9 cellular contexts compared by ENCODE assay signal in the genomic region with DNA sequence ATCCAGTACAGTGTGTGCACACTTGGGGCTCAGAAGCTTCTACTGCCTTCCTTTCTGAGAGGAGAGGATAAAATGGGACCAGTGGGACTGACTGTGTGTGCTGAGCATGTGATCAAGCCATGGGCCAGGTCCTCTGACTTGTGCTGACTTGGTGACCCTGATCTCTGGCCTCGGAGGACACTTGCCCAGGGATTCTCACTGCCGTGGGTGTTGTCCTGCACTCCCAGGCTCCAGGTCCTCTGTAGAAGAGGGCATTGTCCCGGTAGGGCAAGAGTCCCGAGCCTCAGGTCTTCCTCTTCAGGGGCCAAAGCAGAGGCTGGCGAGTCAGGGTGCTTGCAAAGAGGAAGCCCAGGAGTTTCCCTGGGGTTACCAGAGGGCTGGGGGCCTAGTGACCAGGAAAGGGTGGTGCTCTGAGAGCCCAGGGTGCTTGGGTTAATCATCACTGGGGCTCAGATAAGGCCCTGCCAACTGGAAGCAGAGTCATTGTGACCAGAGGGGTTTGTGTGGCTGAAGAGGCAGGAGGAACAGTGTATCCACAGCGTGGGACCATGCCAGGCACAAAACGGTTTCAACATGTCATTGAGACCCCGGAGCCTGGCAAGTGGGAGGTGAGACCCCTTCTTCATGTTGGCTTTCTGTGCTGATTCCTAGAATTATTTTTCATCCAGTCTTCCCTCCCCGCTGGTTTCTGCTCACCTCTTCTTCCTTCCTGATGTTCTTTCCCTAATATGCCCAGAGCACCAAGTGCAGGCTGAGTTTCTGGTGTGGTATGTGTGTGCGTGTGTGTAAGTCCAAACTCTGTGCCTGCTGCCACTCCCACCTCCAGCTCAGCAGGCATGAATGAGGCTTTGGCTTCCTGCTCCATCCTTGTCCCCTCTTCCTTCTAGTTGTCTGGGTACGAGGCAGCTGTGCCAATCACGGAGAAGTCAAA. TPM values are rescaled to one million over a fixed set of nuclear protein-coding genes. Genes with fewer than 3 reads are reported as not detected.
DNase-seq lines count a peak whose midpoint lies in the region; ATAC-seq and TF ChIP-seq lines count a peak whose summit lies in the region.
"Had no signal": no experiment of that assay in that cellular context is flagged by ENCODE, and none has a peak within 500 bp of the region (broad histone marks: within the 10 kb centered on the region; RNA-seq: fewer than 3 reads in every experiment).

Gene GCKR (plus strand): TSS at position 483 of the 931 bp plus-strand sequence. CDS start 66 bp downstream, at position 549.

- no peaks in the 10 kb centered on the region for H3K79me2 ChIP-seq in neural cell (replicated peaks; ENCODE audit: insufficient read depth, low read length)

- peak; percentile 72 for DNase-seq in Calu3
- peak; percentile 73 for DNase-seq in NCI-H226
- DNase-seq in endodermal cell = no peak
- DNase-seq in HPDE6-E6E7 (ENCODE audit: extremely low spot score) = no peak
- DNase-seq in colonic mucosa = no peak

- H3K9ac ChIP-seq in endodermal cell (ENCODE audit: extremely low read depth, low read length, poor library complexity, severe bottlenecking) (no peak within 1 kb of the TSS), neural cell (ENCODE audit: low read length) (peak within 1 kb of the TSS; percentile 75), colonic mucosa (ENCODE audit: low read depth in 2 of 2, low read length in 2 of 2) (no peak within 1 kb of the TSS)

- CTCF ChIA-PET in Calu3 (lab: Charles Lee) = interaction anchor here (0.5 to 0.6 kb wide), 2 partner anchors 26 to 336 kb away, joined by 5 to 6 read pairs; no protein-coding TSS in a partner anchor

- H4K20me1 ChIP-seq in neural cell (ENCODE audit: insufficient read depth) = no peaks in the 10 kb centered on the region

- H3K36me3 ChIP-seq in endodermal cell (ENCODE audit: control insufficient read depth, insufficient read depth, low read length) = no peaks in the 10 kb centered on the region
- H3K36me3 ChIP-seq in neural cell (ENCODE audit: insufficient read depth, low read length) = no peaks in the 10 kb centered on the region
- H3K36me3 ChIP-seq in colonic mucosa = no peaks in the 10 kb centered on the region

- H3K4me3 ChIP-seq in endodermal cell (ENCODE audit: low read length) (peak within 1 kb of the TSS; percentile 83), neural cell (ENCODE audit: low read length) (peak within 1 kb of the TSS; percentile 80), colonic mucosa (no peak within 1 kb of the TSS)

- no peak for TF ChIP-seq CTCF in Calu3 (IDR thresholded peaks at IDR 0.05; ENCODE audit: unreplicated experiment)
- TF ChIP-seq CTCF in endodermal cell (conservative IDR thresholded peaks at IDR 0.05) = no peak
- TF ChIP-seq CTCF in neural cell (IDR thresholded peaks at IDR 0.05; ENCODE audit: poor library complexity, severe bottlenecking) = no peak
- no peak for TF ChIP-seq CTCF in colonic mucosa (IDR thresholded peaks at IDR 0.05)

- no TSS peak for BruUV-seq in Calu3 (replicated peaks; lab: Mats Ljungman, UMichigan)

- H3K4me1 Mint-ChIP-seq in Calu3 (ENCODE audit: low read depth, unreplicated experiment) (peaks cover 45% of the 10 kb centered on the region), endodermal cell (peaks cover 29% of the 10 kb centered on the region)

- H3K27ac Mint-ChIP-seq in Calu3 (ENCODE audit: unreplicated experiment) (peak within 1 kb of the TSS; percentile 79), endodermal cell (no peak within 1 kb of the TSS)

- no peaks in the 10 kb centered on the region for H3K9me3 Mint-ChIP-seq in Calu3 (ENCODE audit: low read depth, unreplicated experiment)
- H3K9me3 Mint-ChIP-seq in endodermal cell = no peaks in the 10 kb centered on the region

- WGBS in endodermal cell (ENCODE audit: insufficient coverage in 1 of 2, insufficient read length in 1 of 2), 2 experiments = 88 to 89% methylated on average over 7 to 12 of the region's 12 CpGs

- H3K36me3 Mint-ChIP-seq in Calu3 (ENCODE audit: insufficient read depth, unreplicated experiment) (peaks cover 25% of the 10 kb centered on the region), endodermal cell (ENCODE audit: low read depth) (peaks cover 6% of the 10 kb centered on the region)

- TF ChIP-seq RAD21 in neural cell (conservative IDR thresholded peaks at IDR 0.05) = no peak

- H3K4me1 ChIP-seq in endodermal cell (ENCODE audit: control insufficient read depth, insufficient read depth, low read length) (peaks cover 6% of the 10 kb centered on the region), colonic mucosa (no peaks in the 10 kb centered on the region)

- no peaks in the 10 kb centered on the region for H3K9me2 ChIP-seq in neural cell (ENCODE audit: insufficient read depth, low read length)

- H2AFZ ChIP-seq in neural cell (ENCODE audit: low read depth, low read length) = no peak within 1 kb of the TSS

- H3K4me3 Mint-ChIP-seq in Calu3 (ENCODE audit: low read depth, unreplicated experiment) (peak within 1 kb of the TSS; percentile 85), endodermal cell (peak within 1 kb of the TSS; percentile 72)

- no peak for TF ChIP-seq EP300 in neural cell (conservative IDR thresholded peaks at IDR 0.05; ENCODE audit: poor library complexity, severe bottlenecking)

- H3K27me3 Mint-ChIP-seq in Calu3 (ENCODE audit: unreplicated experiment) = no peaks in the 10 kb centered on the region
- H3K27me3 Mint-ChIP-seq in endodermal cell (ENCODE audit: insufficient read depth) = peaks cover 52% of the 10 kb centered on the region

- no peaks in the 10 kb centered on the region for H3F3A ChIP-seq in neural cell (ENCODE audit: insufficient read depth, low read length, poor library complexity, severe bottlenecking)

- intact Hi-C loops in Calu3 (cut with micrococcal nuclease; ENCODE audit: unreplicated experiment) = loop anchor here (10.0 kb wide), 1 partner anchor 128 kb away; the partner anchor contains the start of genes CCDC121 and GPN1
- intact Hi-C loops in colonic mucosa (cut with DNase I) = no loop called here

- H3K9me3 ChIP-seq in endodermal cell (ENCODE audit: control insufficient read depth, low read length) = no peaks in the 10 kb centered on the region
- H3K9me3 ChIP-seq in neural cell (ENCODE audit: low read length) = no peaks in the 10 kb centered on the region
- H3K9me3 ChIP-seq in colonic mucosa = no peaks in the 10 kb centered on the region

- no peak within 1 kb of the TSS for H3K27ac ChIP-seq in endodermal cell (ENCODE audit: low read depth, low read length)
- no peak within 1 kb of the TSS for H3K27ac ChIP-seq in neural cell (ENCODE audit: low read length)
- H3K27ac ChIP-seq in colonic mucosa = no peak within 1 kb of the TSS

- ATAC-seq in HG03280 (IDR thresholded peaks at IDR 0.05; ENCODE audit: unreplicated experiment) (no peak), GM21825 (IDR thresholded peaks at IDR 0.05; ENCODE audit: unreplicated experiment) (no peak)

- peak within 1 kb of the TSS; percentile 67 for H3K4me2 ChIP-seq in neural cell (ENCODE audit: low read length)

- H3K27me3 ChIP-seq in endodermal cell (ENCODE audit: control insufficient read depth, insufficient read depth, low read length, poor library complexity, severe bottlenecking) (peaks cover 78% of the 10 kb centered on the region), neural cell (ENCODE audit: insufficient read depth, low read depth, low read length) (peaks cover 7% of the 10 kb centered on the region), colonic mucosa (peaks cover 8% of the 10 kb centered on the region)

TF ChIP-seq in neural cell, 6 proteins besides CTCF, POLR2A, EP300 and RAD21:
- no peak for TF ChIP-seq EZH2 (IDR thresholded peaks at IDR 0.05; ENCODE audit: borderline replicate concordance, insufficient read depth, low read length, poor library complexity, severe bottlenecking)
- no peak for TF ChIP-seq MXI1 (conservative IDR thresholded peaks at IDR 0.05; ENCODE audit: poor library complexity, severe bottlenecking)
- TF ChIP-seq, protein P1, sequence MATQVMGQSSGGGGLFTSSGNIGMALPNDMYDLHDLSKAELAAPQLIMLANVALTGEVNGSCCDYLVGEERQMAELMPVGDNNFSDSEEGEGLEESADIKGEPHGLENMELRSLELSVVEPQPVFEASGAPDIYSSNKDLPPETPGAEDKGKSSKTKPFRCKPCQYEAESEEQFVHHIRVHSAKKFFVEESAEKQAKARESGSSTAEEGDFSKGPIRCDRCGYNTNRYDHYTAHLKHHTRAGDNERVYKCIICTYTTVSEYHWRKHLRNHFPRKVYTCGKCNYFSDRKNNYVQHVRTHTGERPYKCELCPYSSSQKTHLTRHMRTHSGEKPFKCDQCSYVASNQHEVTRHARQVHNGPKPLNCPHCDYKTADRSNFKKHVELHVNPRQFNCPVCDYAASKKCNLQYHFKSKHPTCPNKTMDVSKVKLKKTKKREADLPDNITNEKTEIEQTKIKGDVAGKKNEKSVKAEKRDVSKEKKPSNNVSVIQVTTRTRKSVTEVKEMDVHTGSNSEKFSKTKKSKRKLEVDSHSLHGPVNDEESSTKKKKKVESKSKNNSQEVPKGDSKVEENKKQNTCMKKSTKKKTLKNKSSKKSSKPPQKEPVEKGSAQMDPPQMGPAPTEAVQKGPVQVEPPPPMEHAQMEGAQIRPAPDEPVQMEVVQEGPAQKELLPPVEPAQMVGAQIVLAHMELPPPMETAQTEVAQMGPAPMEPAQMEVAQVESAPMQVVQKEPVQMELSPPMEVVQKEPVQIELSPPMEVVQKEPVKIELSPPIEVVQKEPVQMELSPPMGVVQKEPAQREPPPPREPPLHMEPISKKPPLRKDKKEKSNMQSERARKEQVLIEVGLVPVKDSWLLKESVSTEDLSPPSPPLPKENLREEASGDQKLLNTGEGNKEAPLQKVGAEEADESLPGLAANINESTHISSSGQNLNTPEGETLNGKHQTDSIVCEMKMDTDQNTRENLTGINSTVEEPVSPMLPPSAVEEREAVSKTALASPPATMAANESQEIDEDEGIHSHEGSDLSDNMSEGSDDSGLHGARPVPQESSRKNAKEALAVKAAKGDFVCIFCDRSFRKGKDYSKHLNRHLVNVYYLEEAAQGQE (IDR thresholded peaks at IDR 0.05; ENCODE audit: borderline replicate concordance) = no peak
- no peak for TF ChIP-seq TAF1 (IDR thresholded peaks at IDR 0.05; ENCODE audit: low read depth)
- TF ChIP-seq SMC3 (conservative IDR thresholded peaks at IDR 0.05; ENCODE audit: poor library complexity) = no peak
- no peak for TF ChIP-seq POLR2AphosphoS5 (IDR thresholded peaks at IDR 0.05)

RNA-seq across cellular contexts. Expression of gene GCKR, which starts in this region (rescaled TPM):
- 17.8 and 26.8 TPM in 2 replicates for total RNA-seq in Calu3 (2022)
- total RNA-seq in endodermal cell = 1 to 10 TPM; 1.6 to 1.8 TPM
- 0.57 TPM for polyA plus RNA-seq in endodermal cell (2013, experiment 1 of 2)
- polyA plus RNA-seq in endodermal cell (2013, experiment 2 of 2) = 0.46 TPM
- polyA plus RNA-seq in neural cell = 2.3 and 2.5 TPM in 2 replicates
- 1.2 TPM in 1 of 2 replicates, not detected in the other for polyA minus RNA-seq in neural cell
- total RNA-seq in colonic mucosa = under 1 TPM; 0.22 to 0.40 TPM
- total RNA-seq: T-helper 1 cell treated with Interleukin-12 subunit alpha and Interleukin-12 subunit beta and Interleukin-4 antibody, amounts not matched to agents 30 ng/mL and 1 ng/mL, for 36 hours had no signal

Comparison
In these comparisons a context has a peak if more than half of its experiments do, and no peak if none do; other contexts are left out.
1. DNase-seq: peak in Calu3 (single experiment) and NCI-H226 (single experiment); none in endodermal cell (single experiment), HPDE6-E6E7 (single experiment) and colonic mucosa (single experiment).